ENCODE assay signal across 27 cellular contexts in the genomic region with DNA sequence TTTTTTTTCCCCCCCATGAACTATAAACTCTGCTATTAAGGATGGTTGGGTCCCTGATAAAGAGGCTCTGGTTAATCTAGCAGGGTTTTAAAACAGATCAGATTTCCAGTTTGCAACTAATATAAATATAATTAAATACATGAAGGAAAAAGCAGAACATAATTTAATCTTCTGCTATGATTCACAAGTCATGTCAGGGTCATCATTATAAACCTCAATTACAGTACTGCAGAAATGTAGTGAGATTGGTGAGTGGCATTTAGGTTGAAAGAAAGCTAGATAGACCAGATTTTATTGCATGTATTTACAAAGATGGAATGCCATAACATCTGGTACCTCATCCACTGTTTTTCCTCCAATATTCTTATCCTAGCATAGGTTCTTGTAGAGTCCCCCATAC.
"Had no signal": no experiment of that assay in that cellular context is flagged by ENCODE, and none has a peak within 500 bp of the region (broad histone marks: within the 10 kb centered on the region; RNA-seq: fewer than 3 reads in every experiment).

No MANE protein-coding gene starts in this region.

- H3K4me1 ChIP-seq: parathyroid adenoma, psoas muscle, right lobe of liver, sigmoid colon, stomach, thyroid gland, upper lobe of left lung had no signal

- H3K36me3 ChIP-seq: neural progenitor cell, ovary, right lobe of liver, sigmoid colon, stomach, thoracic aorta, thyroid gland, tibial nerve, upper lobe of left lung had no signal

- H3K9me3 Mint-ChIP-seq: natural killer cell; nephron; stimulated activated effector memory CD8-positive, alpha-beta T cell treated with anti-CD3 and anti-CD28 coated beads, Interleukin-12 subunit alpha, Interleukin-12 subunit beta, amount 100 ng/mL, for 72 hours; stimulated activated naive B cell treated with anti-CD40 and anti-IgM and Interleukin-4, amounts not matched to agents 10 μg/mL and 1 μg/mL and 100 μg/mL, for 72 hours; stimulated activated naive CD8-positive, alpha-beta T cell treated with anti-CD3 and anti-CD28 coated beads, Interleukin-15, Interleukin-2, amounts not matched to agents 100 ng/mL and 50 ng/mL, for 24 hours had no signal

- H3K27me3 Mint-ChIP-seq: progenitor cell of endocrine pancreas; stimulated activated naive B cell treated with anti-CD40 and anti-IgM and Interleukin-4, amounts not matched to agents 10 μg/mL and 1 μg/mL and 100 μg/mL, for 72 hours had no signal

- H3K4me3 Mint-ChIP-seq: natural killer cell; nephron; neural progenitor cell; stimulated activated effector memory CD8-positive, alpha-beta T cell treated with anti-CD3 and anti-CD28 coated beads, Interleukin-12 subunit alpha, Interleukin-12 subunit beta, amount 100 ng/mL, for 72 hours; stimulated activated naive B cell treated with anti-CD40 and anti-IgM and Interleukin-4, amounts not matched to agents 10 μg/mL and 1 μg/mL and 100 μg/mL, for 72 hours; stimulated activated naive CD8-positive, alpha-beta T cell treated with anti-CD3 and anti-CD28 coated beads, Interleukin-15, Interleukin-2, amounts not matched to agents 100 ng/mL and 50 ng/mL, for 24 hours had no signal

- H3K27me3 ChIP-seq: neural progenitor cell, ovary, right lobe of liver, sigmoid colon, stomach, thyroid gland, tibial nerve, upper lobe of left lung had no signal

- H3K9me3 ChIP-seq: ovary, psoas muscle, right lobe of liver, sigmoid colon, stomach, thoracic aorta, thyroid gland, tibial nerve, upper lobe of left lung had no signal

- H3K27ac ChIP-seq: neural progenitor cell, ovary, parathyroid adenoma, psoas muscle, right lobe of liver, sigmoid colon, stomach, thoracic aorta, thyroid gland, tibial nerve, upper lobe of left lung had no signal

- H3K4me3 ChIP-seq: neural progenitor cell, ovary, psoas muscle, right lobe of liver, sigmoid colon, stomach, thoracic aorta, thyroid gland, tibial nerve, upper lobe of left lung had no signal

- DNase-seq: natural killer cell; occipital lobe; ovary; posterior cingulate gyrus; psoas muscle; right cardiac atrium; right lobe of liver; sigmoid colon; small intestine; stimulated activated CD4-positive, alpha-beta T cell treated with anti-CD3 and anti-CD28 coated beads, Interleukin-15, amount 100 ng/mL, for 24 hours; stimulated activated CD4-positive, alpha-beta T cell treated with anti-CD3 and anti-CD28 coated beads, Interleukin-2, amount 100 ng/mL, for 24 hours; stimulated activated CD4-positive, alpha-beta T cell treated with anti-CD3 and anti-CD28 coated beads, Interleukin-2, amount 100 ng/mL, for 48 hours; stimulated activated CD4-positive, alpha-beta T cell treated with anti-CD3 and anti-CD28 coated beads, Interleukin-4, amount 100 ng/mL, for 24 hours; stimulated activated naive B cell treated with anti-CD40 and anti-IgM and Interleukin-4, amounts not matched to agents 10 μg/mL and 1 μg/mL and 100 μg/mL, for 72 hours; stimulated activated naive CD4-positive, alpha-beta T cell treated with Interleukin-2 at 50 U/mL for 16 hours; stomach; thyroid gland; trophoblast cell; upper lobe of left lung had no signal

- H3K36me3 Mint-ChIP-seq: natural killer cell; neural progenitor cell; stimulated activated effector memory CD8-positive, alpha-beta T cell treated with anti-CD3 and anti-CD28 coated beads, Interleukin-12 subunit alpha, Interleukin-12 subunit beta, amount 100 ng/mL, for 72 hours; stimulated activated naive B cell treated with anti-CD40 and anti-IgM and Interleukin-4, amounts not matched to agents 10 μg/mL and 1 μg/mL and 100 μg/mL, for 72 hours had no signal

- ATAC-seq: natural killer cell; psoas muscle; right cardiac atrium; right lobe of liver; stimulated activated effector memory CD8-positive, alpha-beta T cell treated with anti-CD3 and anti-CD28 coated beads, Interleukin-12 subunit alpha, Interleukin-12 subunit beta, amount 100 ng/mL, for 72 hours; stimulated activated naive B cell treated with anti-CD40 and anti-IgM and Interleukin-4, amounts not matched to agents 10 μg/mL and 1 μg/mL and 100 μg/mL, for 72 hours had no signal

- H3K27ac Mint-ChIP-seq: natural killer cell; nephron; neural progenitor cell; progenitor cell of endocrine pancreas; stimulated activated effector memory CD8-positive, alpha-beta T cell treated with anti-CD3 and anti-CD28 coated beads, Interleukin-12 subunit alpha, Interleukin-12 subunit beta, amount 100 ng/mL, for 72 hours; stimulated activated naive B cell treated with anti-CD40 and anti-IgM and Interleukin-4, amounts not matched to agents 10 μg/mL and 1 μg/mL and 100 μg/mL, for 72 hours; stimulated activated naive CD8-positive, alpha-beta T cell treated with anti-CD3 and anti-CD28 coated beads, Interleukin-15, Interleukin-2, amounts not matched to agents 100 ng/mL and 50 ng/mL, for 24 hours had no signal

- H3K4me1 Mint-ChIP-seq: natural killer cell; stimulated activated effector memory CD8-positive, alpha-beta T cell treated with anti-CD3 and anti-CD28 coated beads, Interleukin-12 subunit alpha, Interleukin-12 subunit beta, amount 100 ng/mL, for 72 hours had no signal
